In genomic region chr6:42142118-42142835, GRCh38 we compare ENCODE assay signal across 1 cellular context.
TF ChIP-seq lines count a peak whose summit lies in the region.

Gene C6orf132 (minus strand): TSS chr6:42142620. CDS start chr6:42142444, 176 bp downstream.

TF ChIP-seq in WTC11, 78 proteins besides CTCF, POLR2A, EP300 and RAD21 (continued from another document):
- no peak for TF ChIP-seq HMGA2 (CRISPR knock-in tag; IDR thresholded peaks at IDR 0.05)
- TF ChIP-seq IRF2 (CRISPR knock-in tag; IDR thresholded peaks at IDR 0.05; ENCODE audit: borderline replicate concordance, low read depth), result no peak
- no peak for TF ChIP-seq JAZF1 (CRISPR knock-in tag; IDR thresholded peaks at IDR 0.05)
- peak; percentile 85 for TF ChIP-seq SP1 (CRISPR knock-in tag; conservative IDR thresholded peaks at IDR 0.05)
- TF ChIP-seq ZNF121 (CRISPR knock-in tag; IDR thresholded peaks at IDR 0.05), result peak; percentile 98
- 0 out of 2 replicates have a peak, but pooled peaks have one; percentile 59 for TF ChIP-seq MYBL2 (CRISPR knock-in tag; IDR thresholded peaks at IDR 0.05)
- no peak for TF ChIP-seq ZNF317 (CRISPR knock-in tag; IDR thresholded peaks at IDR 0.05; ENCODE audit: borderline replicate concordance, low read depth)
- peak; percentile 66; the same call in 1 of the 2 replicates for TF ChIP-seq FOXK1 (CRISPR knock-in tag; IDR thresholded peaks at IDR 0.05)
- peak; percentile 29; the same call in 1 of the 2 replicates for TF ChIP-seq ZBTB21 (CRISPR knock-in tag; IDR thresholded peaks at IDR 0.05; ENCODE audit: borderline replicate concordance)
- no peak for TF ChIP-seq E2F4 (CRISPR knock-in tag; IDR thresholded peaks at IDR 0.05; ENCODE audit: borderline replicate concordance, low read depth)
- TF ChIP-seq NFE2L1 (CRISPR knock-in tag; IDR thresholded peaks at IDR 0.05), result no peak
- TF ChIP-seq FOXP1 (CRISPR knock-in tag; IDR thresholded peaks at IDR 0.05; ENCODE audit: borderline replicate concordance), result peak; percentile 82; the same call in 1 of the 2 replicates
- no peak for TF ChIP-seq USF1 (CRISPR knock-in tag; IDR thresholded peaks at IDR 0.05)
- no peak for TF ChIP-seq ZMAT4 (CRISPR knock-in tag; IDR thresholded peaks at IDR 0.05)
- 0 out of 2 replicates have a peak, but pooled peaks have one; percentile 63 for TF ChIP-seq ZBTB43 (CRISPR knock-in tag; IDR thresholded peaks at IDR 0.05)
- peak; percentile 68; the same call in 1 of the 2 replicates for TF ChIP-seq MAX (CRISPR knock-in tag; IDR thresholded peaks at IDR 0.05)
- no peak for TF ChIP-seq CREM (CRISPR knock-in tag; IDR thresholded peaks at IDR 0.05)
- TF ChIP-seq TCF7 (CRISPR knock-in tag; IDR thresholded peaks at IDR 0.05; ENCODE audit: low read depth), result no peak
- 0 out of 2 replicates have a peak, but pooled peaks have one; percentile 30 for TF ChIP-seq ESRRA (CRISPR knock-in tag; IDR thresholded peaks at IDR 0.05; ENCODE audit: borderline replicate concordance)
- no peak for TF ChIP-seq OVOL2 (CRISPR knock-in tag; IDR thresholded peaks at IDR 0.05; ENCODE audit: borderline replicate concordance)
- no peak for TF ChIP-seq NR3C1 (CRISPR knock-in tag; conservative IDR thresholded peaks at IDR 0.05; ENCODE audit: low read depth)
- no peak for TF ChIP-seq ATF1 (CRISPR knock-in tag; IDR thresholded peaks at IDR 0.05)
- TF ChIP-seq STAT6 (CRISPR knock-in tag; conservative IDR thresholded peaks at IDR 0.05; ENCODE audit: low read depth), result no peak
- peak; percentile 92 for TF ChIP-seq E2F5 (CRISPR knock-in tag; IDR thresholded peaks at IDR 0.05)
- TF ChIP-seq HMGXB4 (CRISPR knock-in tag; IDR thresholded peaks at IDR 0.05), result no peak
- peak; percentile 59; the same call in 1 of the 2 replicates for TF ChIP-seq TEAD1 (CRISPR knock-in tag; IDR thresholded peaks at IDR 0.05)
- TF ChIP-seq KAT7 (CRISPR knock-in tag; IDR thresholded peaks at IDR 0.05; ENCODE audit: borderline replicate concordance), result no peak
- TF ChIP-seq ZNF425 (CRISPR knock-in tag; conservative IDR thresholded peaks at IDR 0.05), result no peak
- no peak for TF ChIP-seq PREB (CRISPR knock-in tag; IDR thresholded peaks at IDR 0.05; ENCODE audit: borderline replicate concordance)
- TF ChIP-seq EMX1 (CRISPR knock-in tag; IDR thresholded peaks at IDR 0.05), result no peak
- TF ChIP-seq ZNF263 (CRISPR knock-in tag; IDR thresholded peaks at IDR 0.05; ENCODE audit: low read depth), result no peak
- no peak for TF ChIP-seq RORB (CRISPR knock-in tag; IDR thresholded peaks at IDR 0.05)
- TF ChIP-seq ZNF512 (CRISPR knock-in tag; IDR thresholded peaks at IDR 0.05; ENCODE audit: borderline replicate concordance), result no peak
- no peak; the same call in 1 of the 2 replicates for TF ChIP-seq FOXP4 (CRISPR knock-in tag; IDR thresholded peaks at IDR 0.05)
- 0 out of 2 replicates have a peak, but pooled peaks have one; percentile 48 for TF ChIP-seq RELA (CRISPR knock-in tag; IDR thresholded peaks at IDR 0.05; ENCODE audit: borderline replicate concordance)
- TF ChIP-seq ETV6 (CRISPR knock-in tag; IDR thresholded peaks at IDR 0.05), result peak; percentile 91; the same call in 1 of the 2 replicates
